Comparison of ENCODE assay signal across 15 cellular contexts in the genomic region with DNA sequence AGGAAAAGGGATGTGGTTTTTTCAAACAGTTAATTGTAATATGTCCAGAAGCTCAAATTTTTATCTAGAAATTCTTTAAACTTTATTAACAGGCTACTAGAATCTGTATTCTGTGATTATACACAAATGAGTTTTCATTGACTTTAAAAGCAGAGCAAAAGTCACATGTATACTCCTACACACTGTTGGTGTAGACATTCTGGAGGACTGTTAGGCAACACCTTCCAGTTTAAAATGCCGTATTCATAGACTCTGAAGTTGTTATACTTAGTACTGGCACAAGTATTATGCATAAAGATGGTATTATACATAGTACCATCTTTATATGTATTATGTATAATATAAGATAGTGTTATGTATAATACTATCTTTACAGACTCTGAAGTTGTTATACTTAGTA.
"Had no signal": no experiment of that assay in that cellular context is flagged by ENCODE, and none has a peak within 500 bp of the region (broad histone marks: within the 10 kb centered on the region; RNA-seq: fewer than 3 reads in every experiment).

No MANE protein-coding gene starts in this region.

- H3K27me3 Mint-ChIP-seq: activated CD4-positive, alpha-beta T cell treated with anti-CD3 and anti-CD28 coated beads, Interleukin-2, amount 10 ng/mL, durations not matched to agents 7 days and 5 days; activated naive CD4-positive, alpha-beta T cell treated with anti-CD3 and anti-CD28 coated beads, Interleukin-2, amount 50 U/mL, for 24 hours; natural killer cell treated with Interleukin-12 subunit alpha and Interleukin-12 subunit beta and Interleukin-15 and Interleukin-18, amount 100 ng/mL, for 72 hours; T-cell had no signal

- ATAC-seq: heart left ventricle; left lung; natural killer cell treated with Interleukin-12 subunit alpha and Interleukin-12 subunit beta and Interleukin-15 and Interleukin-18, amount 100 ng/mL, for 72 hours; sciatic nerve; T-cell had no signal

- H3K4me3 Mint-ChIP-seq: activated CD4-positive, alpha-beta T cell treated with anti-CD3 and anti-CD28 coated beads, Interleukin-2, amount 10 ng/mL, durations not matched to agents 7 days and 5 days; activated naive CD4-positive, alpha-beta T cell treated with anti-CD3 and anti-CD28 coated beads, Interleukin-2, amount 50 U/mL, for 24 hours; natural killer cell treated with Interleukin-12 subunit alpha and Interleukin-12 subunit beta and Interleukin-15 and Interleukin-18, amount 100 ng/mL, for 72 hours; T-cell had no signal

- DNase-seq: activated CD4-positive, alpha-beta T cell treated with anti-CD3 and anti-CD28 coated beads, Interleukin-2, amount 10 ng/mL, durations not matched to agents 7 days and 5 days; activated CD4-positive, CD25-positive, alpha-beta regulatory T cell; anterior cingulate cortex; dorsolateral prefrontal cortex; esophagus squamous epithelium; heart left ventricle; left lung; occipital lobe; spleen; stimulated activated naive CD4-positive, alpha-beta T cell treated with Interleukin-2 at 50 U/mL for 16 hours; T-cell; trophoblast cell had no signal

- H3K9me3 Mint-ChIP-seq: activated CD4-positive, alpha-beta T cell treated with anti-CD3 and anti-CD28 coated beads, Interleukin-2, amount 10 ng/mL, durations not matched to agents 7 days and 5 days; activated naive CD4-positive, alpha-beta T cell treated with anti-CD3 and anti-CD28 coated beads, Interleukin-2, amount 50 U/mL, for 24 hours; natural killer cell treated with Interleukin-12 subunit alpha and Interleukin-12 subunit beta and Interleukin-15 and Interleukin-18, amount 100 ng/mL, for 72 hours; T-cell had no signal

- H3K27ac Mint-ChIP-seq: activated CD4-positive, alpha-beta T cell treated with anti-CD3 and anti-CD28 coated beads, Interleukin-2, amount 10 ng/mL, durations not matched to agents 7 days and 5 days; T-cell had no signal
